1 cellular context compared by ENCODE assay signal in genomic region chr10:73495226-73495883, GRCh38.
TF ChIP-seq lines count a peak whose summit lies in the region.

No MANE protein-coding gene starts in this region.

TF ChIP-seq in K562, 482 proteins besides CTCF, POLR2A, EP300 and RAD21 (continued from another document and continues in another):
- TF ChIP-seq PREB (CRISPR knock-in tag; IDR thresholded peaks at IDR 0.05) (peak; percentile 96; the same call in 1 of the 2 replicates), POLR2H (tag; IDR thresholded peaks at IDR 0.05; ENCODE audit: low read depth) (peak; percentile 90), MTA1 (IDR thresholded peaks at IDR 0.05; ENCODE audit: borderline replicate concordance) (no peak), ZBTB1 (CRISPR knock-in tag; IDR thresholded peaks at IDR 0.05; ENCODE audit: borderline replicate concordance, low read depth) (peak; percentile 90), E2F3 (CRISPR knock-in tag; IDR thresholded peaks at IDR 0.05) (no peak), ZNF140 (CRISPR knock-in tag; IDR thresholded peaks at IDR 0.05) (no peak), TAL1 (IDR thresholded peaks at IDR 0.05) (no peak), RNF2 (IDR thresholded peaks at IDR 0.05) (peak; percentile 41; the same call in 1 of the 2 replicates), MBD1 (CRISPR knock-in tag; IDR thresholded peaks at IDR 0.05) (no peak), HCFC1 (IDR thresholded peaks at IDR 0.05; ENCODE audit: low read depth, low read length) (peak; percentile 26; the same call in 1 of the 2 replicates), ZNF780A (CRISPR knock-in tag; IDR thresholded peaks at IDR 0.05) (no peak), ZNF398 (CRISPR knock-in tag; IDR thresholded peaks at IDR 0.05) (no peak), NCOA1 (IDR thresholded peaks at IDR 0.05; ENCODE audit: low read depth) (peak; percentile 51), TAF7 (tag; IDR thresholded peaks at IDR 0.05) (0 out of 2 replicates have a peak, but pooled peaks have one; percentile 58), ZBTB43 (CRISPR knock-in tag; IDR thresholded peaks at IDR 0.05) (0 out of 2 replicates have a peak, but pooled peaks have one; percentile 53), POLR2AphosphoS5 (IDR thresholded peaks at IDR 0.05; ENCODE audit: control insufficient read depth, insufficient read depth, low read depth, low read length) (peak; percentile 78), ZNF232 (CRISPR knock-in tag; IDR thresholded peaks at IDR 0.05) (peak; percentile 89), ZNF778 (CRISPR knock-in tag; IDR thresholded peaks at IDR 0.05) (no peak), RBM39 (optimal IDR thresholded peaks at IDR 0.05; ENCODE audit: low read depth, low read length) (peak; percentile 10), ZBTB8A (IDR thresholded peaks at IDR 0.05; ENCODE audit: partially characterized antibody) (no peak), POU5F1 (IDR thresholded peaks at IDR 0.05; ENCODE audit: borderline replicate concordance, low read depth, low read length, partially characterized antibody) (no peak), ZNF584 (CRISPR knock-in tag; IDR thresholded peaks at IDR 0.05; ENCODE audit: low read depth) (no peak), KLF10 (CRISPR knock-in tag; IDR thresholded peaks at IDR 0.05) (no peak), DIDO1 (tag; IDR thresholded peaks at IDR 0.05; ENCODE audit: low read depth) (no peak; the same call in 1 of the 2 replicates), SIX5 (IDR thresholded peaks at IDR 0.05; ENCODE audit: borderline replicate concordance in 1 of 2, insufficient read depth in 1 of 2, low read depth in 1 of 2, low read length in 2 of 2) (no peak), GABPA (tag; conservative IDR thresholded peaks at IDR 0.05; ENCODE audit: low read depth) (peak; percentile 77), DMBX1 (CRISPR knock-in tag; IDR thresholded peaks at IDR 0.05; ENCODE audit: borderline replicate concordance) (no peak), ZHX1 (conservative IDR thresholded peaks at IDR 0.05; ENCODE audit: low read length) (no peak), YBX1 (IDR thresholded peaks at IDR 0.05) (no peak), ERF (CRISPR knock-in tag; IDR thresholded peaks at IDR 0.05) (peak; percentile 42; the same call in 1 of the 2 replicates), NUFIP1 (IDR thresholded peaks at IDR 0.05; ENCODE audit: partially characterized antibody) (no peak), NFXL1 (CRISPR knock-in tag; IDR thresholded peaks at IDR 0.05) (no peak), SMARCE1 (IDR thresholded peaks at IDR 0.05) (peak; percentile 45; the same call in 1 of the 2 replicates), PHF8 (IDR thresholded peaks at IDR 0.05; ENCODE audit: borderline replicate concordance, low read length) (peak; percentile 95), MGA (IDR thresholded peaks at IDR 0.05) (peak; percentile 0; the same call in 1 of the 2 replicates), JUND (IDR thresholded peaks at IDR 0.05; ENCODE audit: borderline replicate concordance, low read depth, low read length) (no peak), JUND (tag; IDR thresholded peaks at IDR 0.05; ENCODE audit: borderline replicate concordance, low read depth, low read length) (peak; percentile 22; the same call in 1 of the 3 replicates), CAMTA2 (CRISPR knock-in tag; conservative IDR thresholded peaks at IDR 0.05) (peak; percentile 90), BHLHE40 (IDR thresholded peaks at IDR 0.05; ENCODE audit: low read length) (no peak), TCF7 (IDR thresholded peaks at IDR 0.05; ENCODE audit: borderline replicate concordance) (no peak), KLF16 (IDR thresholded peaks at IDR 0.05) (no peak), MIER1 (IDR thresholded peaks at IDR 0.05; ENCODE audit: low read depth) (no peak), SRSF1 (IDR thresholded peaks at IDR 0.05; ENCODE audit: low read depth, low read length) (no peak), CCNT2 (IDR thresholded peaks at IDR 0.05; ENCODE audit: borderline replicate concordance, extremely low read depth, insufficient read length, low read depth, low read length) (peak; percentile 89), NFATC3 (IDR thresholded peaks at IDR 0.05) (no peak)
